Comparison of ENCODE assay signal across 1 cellular context in genomic region chr7:32941181-32941995, GRCh38.
TF ChIP-seq lines count a peak whose summit lies in the region.

No MANE protein-coding gene starts in this region.

TF ChIP-seq in H1, 55 proteins besides CTCF, POLR2A, EP300 and RAD21 (continued from another document):
- TF ChIP-seq CHD7 (IDR thresholded peaks at IDR 0.05; ENCODE audit: insufficient replicate concordance, low read length): peak; percentile 85
- TF ChIP-seq CHD1 (IDR thresholded peaks at IDR 0.05; ENCODE audit: low read depth, low read length): no peak
- peak; percentile 40; the same call in 1 of the 2 replicates for TF ChIP-seq ZNF274 (IDR thresholded peaks at IDR 0.05; ENCODE audit: borderline replicate concordance, extremely low read depth, low read length)
- TF ChIP-seq SP1 (IDR thresholded peaks at IDR 0.05; ENCODE audit: low read depth, low read length): peak; percentile 71
- 0 out of 2 replicates have a peak, but pooled peaks have one; percentile 69 for TF ChIP-seq POU5F1 (IDR thresholded peaks at IDR 0.05; ENCODE audit: low read depth, low read length)
- no peak for TF ChIP-seq BCL11A (IDR thresholded peaks at IDR 0.05; ENCODE audit: low read depth in 2 of 2, low read length in 2 of 2)
- TF ChIP-seq POLR2AphosphoS5 (IDR thresholded peaks at IDR 0.05; ENCODE audit: low read depth, low read length): peak; percentile 62; the same call in 1 of the 2 replicates
- peak; percentile 92 for TF ChIP-seq NANOG (IDR thresholded peaks at IDR 0.05; ENCODE audit: insufficient read depth, low read depth, low read length, poor library complexity, severe bottlenecking)
